In the genomic region with DNA sequence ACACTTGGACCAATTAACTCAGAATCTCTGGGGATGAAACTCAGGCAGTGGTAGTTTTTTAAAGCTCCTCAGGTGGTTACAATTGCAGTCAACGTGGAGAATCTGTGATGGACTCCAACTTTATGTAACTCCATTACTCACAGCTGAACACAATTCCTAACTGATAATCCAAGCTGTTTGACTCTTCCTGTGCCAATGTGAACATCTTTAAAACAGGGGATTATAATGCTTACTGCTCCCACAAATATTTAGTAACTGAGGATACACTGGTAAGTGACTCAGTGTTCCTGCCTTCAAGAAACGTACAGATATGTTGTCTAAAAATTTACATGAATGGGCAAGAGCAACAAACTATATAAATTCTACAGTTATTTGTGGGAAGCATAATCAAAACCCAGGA, we compare ENCODE assay signal across 16 cellular contexts.
"Had no signal": no experiment of that assay in that cellular context is flagged by ENCODE, and none has a peak within 500 bp of the region (broad histone marks: within the 10 kb centered on the region; RNA-seq: fewer than 3 reads in every experiment).

No MANE protein-coding gene starts in this region.

- H3K36me3 ChIP-seq: prostate gland, right lobe of liver, suprapubic skin, upper lobe of right lung had no signal

- H3K27me3 ChIP-seq: body of pancreas, right lobe of liver, suprapubic skin, upper lobe of right lung had no signal

- H3K36me3 Mint-ChIP-seq: immature natural killer cell; natural killer cell treated with Interleukin-12 subunit alpha and Interleukin-12 subunit beta and Interleukin-15 and Interleukin-18, amount 100 ng/mL, for 72 hours had no signal

- H3K4me1 Mint-ChIP-seq: immature natural killer cell had no signal

- H3K4me3 ChIP-seq: body of pancreas, prostate gland, right lobe of liver, suprapubic skin, upper lobe of right lung had no signal

- H3K4me1 ChIP-seq: body of pancreas, prostate gland, right lobe of liver, upper lobe of right lung had no signal

- H3K4me3 Mint-ChIP-seq: activated CD4-positive, alpha-beta T cell treated with anti-CD3 and anti-CD28 coated beads for 36 hours; activated CD8-positive, alpha-beta T cell treated with anti-CD3 and anti-CD28 coated beads for 36 hours; immature natural killer cell; memory B cell; natural killer cell treated with Interleukin-12 subunit alpha and Interleukin-12 subunit beta and Interleukin-15 and Interleukin-18, amount 100 ng/mL, for 72 hours had no signal

- H3K9me3 Mint-ChIP-seq: activated CD8-positive, alpha-beta T cell treated with anti-CD3 and anti-CD28 coated beads for 36 hours; immature natural killer cell; memory B cell; natural killer cell treated with Interleukin-12 subunit alpha and Interleukin-12 subunit beta and Interleukin-15 and Interleukin-18, amount 100 ng/mL, for 72 hours had no signal

- H3K9me3 ChIP-seq: body of pancreas, prostate gland, right lobe of liver, suprapubic skin, upper lobe of right lung had no signal

- DNase-seq: activated CD4-positive, alpha-beta T cell treated with anti-CD3 and anti-CD28 coated beads for 36 hours; activated CD8-positive, alpha-beta memory T cell treated with anti-CD3 and anti-CD28 coated beads, Interleukin-2, amount 50 U/mL, for 4 hours; activated CD8-positive, alpha-beta T cell treated with anti-CD3 and anti-CD28 coated beads for 36 hours; body of pancreas; effector memory CD4-positive, alpha-beta T cell; immature natural killer cell; occipital lobe; right lobe of liver; stimulated activated CD4-positive, alpha-beta T cell treated with anti-CD3 and anti-CD28 coated beads, Interleukin-12 subunit alpha, Interleukin-12 subunit beta, amount 100 ng/mL, for 4 hours; stimulated activated CD4-positive, alpha-beta T cell treated with anti-CD3 and anti-CD28 coated beads, Interleukin-2, amount 100 ng/mL, for 48 hours; stimulated activated naive CD8-positive, alpha-beta T cell treated with anti-CD3 and anti-CD28 coated beads, Interleukin-15, Interleukin-2, amounts not matched to agents 100 U/mL and 50 U/mL, for 24 hours; upper lobe of right lung had no signal

- H3K27ac ChIP-seq: body of pancreas, prostate gland, right lobe of liver, suprapubic skin, upper lobe of right lung had no signal

- ATAC-seq: activated CD4-positive, alpha-beta T cell treated with anti-CD3 and anti-CD28 coated beads for 36 hours; activated CD8-positive, alpha-beta T cell treated with anti-CD3 and anti-CD28 coated beads for 36 hours; body of pancreas; natural killer cell treated with Interleukin-12 subunit alpha and Interleukin-12 subunit beta and Interleukin-15 and Interleukin-18, amount 100 ng/mL, for 72 hours; right lobe of liver; stimulated activated naive CD8-positive, alpha-beta T cell treated with anti-CD3 and anti-CD28 coated beads, Interleukin-15, Interleukin-2, amounts not matched to agents 100 U/mL and 50 U/mL, for 24 hours; upper lobe of right lung had no signal

- H3K27me3 Mint-ChIP-seq: memory B cell had no signal

- H3K27ac Mint-ChIP-seq: activated CD4-positive, alpha-beta T cell treated with anti-CD3 and anti-CD28 coated beads for 36 hours; activated CD8-positive, alpha-beta T cell treated with anti-CD3 and anti-CD28 coated beads for 36 hours; immature natural killer cell; natural killer cell treated with Interleukin-12 subunit alpha and Interleukin-12 subunit beta and Interleukin-15 and Interleukin-18, amount 100 ng/mL, for 72 hours had no signal
